ENCODE assay signal across 15 cellular contexts in genomic region chr13:37326319-37326718, GRCh38.
"Had no signal": no experiment of that assay in that cellular context is flagged by ENCODE, and none has a peak within 500 bp of the region (broad histone marks: within the 10 kb centered on the region; RNA-seq: fewer than 3 reads in every experiment).

No MANE protein-coding gene starts in this region.

- H3K4me1 ChIP-seq: parathyroid adenoma, tibial artery, vagina had no signal

- H3K4me3 Mint-ChIP-seq: activated naive CD8-positive, alpha-beta T cell treated with anti-CD3 and anti-CD28 coated beads, Interleukin-2, amount 10 ng/mL, durations not matched to agents 7 days and 5 days; endodermal cell; mesothelial cell of epicardium had no signal

- H3K9me3 Mint-ChIP-seq: activated naive CD8-positive, alpha-beta T cell treated with anti-CD3 and anti-CD28 coated beads, Interleukin-2, amount 10 ng/mL, durations not matched to agents 7 days and 5 days had no signal

- FAIRE-seq: bronchial epithelial cell had no signal

- H3K36me3 Mint-ChIP-seq: activated naive CD8-positive, alpha-beta T cell treated with anti-CD3 and anti-CD28 coated beads, Interleukin-2, amount 10 ng/mL, durations not matched to agents 7 days and 5 days; naive B cell had no signal

- DNase-seq: activated CD4-positive, alpha-beta T cell treated with anti-CD3 and anti-CD28 coated beads, Interleukin-2, amount 50 U/mL, for 1 hour; activated CD8-positive, alpha-beta memory T cell treated with anti-CD3 and anti-CD28 coated beads for 24 hours; activated naive CD4-positive, alpha-beta T cell; activated naive CD8-positive, alpha-beta T cell treated with anti-CD3 and anti-CD28 coated beads, Interleukin-2, amount 10 ng/mL, durations not matched to agents 7 days and 5 days; aorta; dorsolateral prefrontal cortex; endodermal cell; naive B cell; stimulated activated CD4-positive, alpha-beta T cell treated with anti-CD3 and anti-CD28 coated beads, Interleukin-4, amount 100 ng/mL, for 1 hour; stimulated activated naive CD4-positive, alpha-beta T cell; tibial artery had no signal

- H2AFZ ChIP-seq: parathyroid adenoma had no signal

- H3K9ac ChIP-seq: parathyroid adenoma had no signal

- H3K27me3 ChIP-seq: tibial artery, vagina had no signal

- H3K4me3 ChIP-seq: dorsolateral prefrontal cortex, tibial artery, vagina had no signal

- H3K36me3 ChIP-seq: tibial artery, vagina had no signal

- H3K27ac Mint-ChIP-seq: activated naive CD8-positive, alpha-beta T cell treated with anti-CD3 and anti-CD28 coated beads, Interleukin-2, amount 10 ng/mL, durations not matched to agents 7 days and 5 days; endodermal cell; mesothelial cell of epicardium; naive B cell had no signal

- H3K79me2 ChIP-seq: parathyroid adenoma had no signal

- H3K9me3 ChIP-seq: vagina had no signal

- H3K27ac ChIP-seq: dorsolateral prefrontal cortex, parathyroid adenoma, tibial artery, vagina had no signal

- H3K27me3 Mint-ChIP-seq: activated naive CD8-positive, alpha-beta T cell treated with anti-CD3 and anti-CD28 coated beads, Interleukin-2, amount 10 ng/mL, durations not matched to agents 7 days and 5 days; naive B cell had no signal

- H3K4me1 Mint-ChIP-seq: activated naive CD8-positive, alpha-beta T cell treated with anti-CD3 and anti-CD28 coated beads, Interleukin-2, amount 10 ng/mL, durations not matched to agents 7 days and 5 days; naive B cell had no signal
